Comparison of ENCODE assay signal across 5 cellular contexts in genomic region chr15:96487245-96487644, GRCh38.
"Had no signal": no experiment of that assay in that cellular context is flagged by ENCODE, and none has a peak within 500 bp of the region (broad histone marks: within the 10 kb centered on the region; RNA-seq: fewer than 3 reads in every experiment).

No MANE protein-coding gene starts in this region.

- ATAC-seq: HepG2, K562 had no signal

- DNase-seq: IMR-90, KBM-7, KG1 had no signal
